In the genomic region with DNA sequence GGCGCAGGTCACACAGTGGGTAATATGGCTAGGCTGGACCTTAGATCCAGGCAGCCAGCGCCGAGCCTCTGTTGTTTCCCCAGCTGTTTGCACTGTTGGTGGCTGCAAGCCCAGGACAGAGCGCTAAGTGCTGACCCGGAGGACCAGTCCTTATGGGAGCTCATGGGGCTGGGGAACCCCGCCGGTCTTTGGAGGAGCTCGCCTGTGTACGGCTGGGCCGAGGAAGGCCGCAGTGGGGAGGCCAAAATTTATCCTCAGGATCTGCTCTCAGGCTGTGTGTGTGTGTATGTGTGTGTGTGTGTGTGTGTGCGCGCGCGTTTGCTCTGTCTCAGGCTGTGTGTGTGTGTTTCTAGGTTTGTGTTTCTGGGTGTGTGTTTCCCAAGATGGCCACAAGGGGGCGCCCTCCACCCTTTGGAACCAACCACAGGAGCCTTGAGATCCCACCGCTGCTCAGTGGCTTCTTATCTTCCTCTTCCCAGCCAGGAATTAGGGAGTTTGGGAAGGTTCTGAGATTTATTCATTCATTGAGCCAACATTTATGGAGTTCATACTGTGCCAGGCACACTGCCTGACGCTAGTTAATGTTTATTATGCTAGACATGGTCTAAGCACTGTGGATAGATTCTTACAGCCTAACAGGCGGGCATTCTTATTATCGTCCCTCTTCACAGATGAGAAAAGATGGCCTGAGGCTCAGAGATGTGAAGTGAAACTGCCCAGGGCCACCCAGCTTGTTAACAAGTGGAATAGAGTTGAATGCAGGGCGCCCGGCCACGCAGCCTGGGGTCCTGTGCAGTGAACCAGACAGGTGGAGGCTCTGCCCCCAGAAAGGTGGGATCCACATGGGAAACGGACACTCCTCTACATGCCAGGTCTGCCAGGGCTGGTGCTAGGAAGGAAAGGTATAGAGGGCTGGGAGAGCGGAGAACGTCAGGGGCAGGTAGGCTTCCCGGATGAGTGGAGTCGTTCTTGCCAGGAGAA, we compare ENCODE assay signal across 8 cellular contexts. TPM values are rescaled to one million over a fixed set of nuclear protein-coding genes. Genes with fewer than 3 reads are reported as not detected.
DNase-seq lines count a peak whose midpoint lies in the region; ATAC-seq and TF ChIP-seq lines count a peak whose summit lies in the region.

No MANE protein-coding gene starts in this region.

- peak; percentile 57 to 81 (median 63) for DNase-seq in NCI-H1417 (lab: John Stamatoyannopoulos, UW)
- no peak for DNase-seq in NCI-H1417 treated with DMSO at 0.1 percent for 48 hours (lab: John Stamatoyannopoulos, UW)
- peak; percentile 23 to 31 for DNase-seq in NCI-H187 (lab: John Stamatoyannopoulos, UW)
- DNase-seq in mammary epithelial cell = peak; percentile 55
- no peak for DNase-seq in kidney epithelial cell (ENCODE audit: low read depth)
- DNase-seq in stimulated activated CD4-positive, alpha-beta T cell treated with anti-CD3 and anti-CD28 coated beads, Interleukin-2, amount 100 ng/mL, for 4 hours (ENCODE audit: low read depth) = peak; percentile 28

- dilution Hi-C loops in mammary epithelial cell (cut with HindIII; ENCODE audit: low sequenced_read_pairs) = no loop called here

- no peaks in the 10 kb centered on the region for H3K9me3 ChIP-seq in mammary epithelial cell (replicated peaks; ENCODE audit: insufficient read depth, low read length)

- H2AFZ ChIP-seq in mammary epithelial cell (ENCODE audit: low read depth, low read length) = no peak overlapping the region

- no peaks in the 10 kb centered on the region for H3K79me2 ChIP-seq in mammary epithelial cell (ENCODE audit: insufficient read depth, low read length)

- no peaks in the 10 kb centered on the region for H3K36me3 ChIP-seq in mammary epithelial cell (ENCODE audit: insufficient read depth, low read length)
- no peaks in the 10 kb centered on the region for H3K36me3 ChIP-seq in kidney epithelial cell (ENCODE audit: control insufficient read depth, insufficient read depth, low read length)

- H3K4me1 ChIP-seq in mammary epithelial cell (ENCODE audit: insufficient read depth, low read length) = peaks cover 5% of the 10 kb centered on the region

- in situ Hi-C loops in mammary epithelial cell (cut with MboI; ENCODE audit: low sequenced_read_pairs in 2 of 2) = no loop called here

- CTCF ChIA-PET in mammary epithelial cell (lab: Charles Lee; ENCODE audit: low non-redundant PET) = interaction anchor here (0.6 kb wide), 2 partner anchors 52 to 363 kb away, joined by 3 to 4 read pairs; no protein-coding TSS in a partner anchor

- no peak for ATAC-seq in GM18517 (IDR thresholded peaks at IDR 0.05; ENCODE audit: unreplicated experiment)

- BruUV-seq in mammary epithelial cell (replicated peaks; lab: Mats Ljungman, UMichigan) = no TSS peak

- no peaks in the 10 kb centered on the region for H4K20me1 ChIP-seq in mammary epithelial cell (ENCODE audit: insufficient read depth, low read length)

- TF ChIP-seq CTCF in WI38 (IDR thresholded peaks at IDR 0.05; ENCODE audit: low read depth, low read length) (peak; percentile 73), mammary epithelial cell (conservative IDR thresholded peaks at IDR 0.05 in 1 of 2, IDR thresholded peaks at IDR 0.05 in 1 of 2; ENCODE audit: extremely low read depth in 1 of 2, insufficient read depth in 1 of 2, low read depth in 1 of 2, low read length in 2 of 2) (peak; percentile 70 to 75), kidney epithelial cell (IDR thresholded peaks at IDR 0.05; ENCODE audit: insufficient read depth, low read length, poor library complexity, severe bottlenecking) (peak; percentile 87)

- no peak overlapping the region for H3K27ac ChIP-seq in mammary epithelial cell (ENCODE audit: insufficient read depth, low read depth, low read length)

- H3K27me3 ChIP-seq in mammary epithelial cell (ENCODE audit: insufficient read depth, low read length) (no peaks in the 10 kb centered on the region), kidney epithelial cell (ENCODE audit: control insufficient read depth, insufficient read depth, low read length) (peaks cover 4% of the 10 kb centered on the region)

- intact Hi-C loops in mammary epithelial cell (cut with micrococcal nuclease) = no loop called here

- WGBS in mammary epithelial cell (ENCODE audit: low coverage, missing lambda C conversion rate) = 55% methylated on average over 20 of the region's 28 CpGs

- H3K4me3 ChIP-seq in WI38 (ENCODE audit: low read depth, low read length) = no peak overlapping the region
- H3K4me3 ChIP-seq in mammary epithelial cell (replicated peaks in 1 of 3; ENCODE audit: insufficient read depth in 1 of 3, low read depth in 2 of 3, low read length in 3 of 3) = no peak overlapping the region
- H3K4me3 ChIP-seq in kidney epithelial cell (ENCODE audit: low read depth, low read length) = no peak overlapping the region

- no peak overlapping the region for H3K9ac ChIP-seq in mammary epithelial cell (ENCODE audit: insufficient read depth, low read length)

- no peak overlapping the region for H3K4me2 ChIP-seq in mammary epithelial cell (ENCODE audit: insufficient read depth, low read depth, low read length)

RNA-seq across cellular contexts. Expression of a gene that starts 13.0 kb away (rescaled TPM):
- total RNA-seq in mammary epithelial cell (not detected), kidney epithelial cell (not detected in 2 replicates)
- not detected for polyA plus RNA-seq in mammary epithelial cell
- polyA minus RNA-seq in mammary epithelial cell = not detected

RNA-seq across cellular contexts. Expression of a gene that starts 14.6 kb away (rescaled TPM):
- total RNA-seq in mammary epithelial cell = 10 to 100 TPM in 1 of 2 donors, 1 to 10 TPM in 1; 3.3 to 14.8 TPM
- polyA plus RNA-seq in mammary epithelial cell = 6.4 TPM
- polyA minus RNA-seq in mammary epithelial cell = 1.7 TPM
- total RNA-seq in kidney epithelial cell = 7.1 and 9.7 TPM in 2 replicates

RNA-seq across cellular contexts. Expression of a gene that starts 31.0 kb away (rescaled TPM):
- 1 to 10 TPM in 1 of 2 donors, not detected in 1; 1.5 TPM for total RNA-seq in mammary epithelial cell
- not detected for polyA plus RNA-seq in mammary epithelial cell
- polyA minus RNA-seq in mammary epithelial cell = not detected
- total RNA-seq in kidney epithelial cell = not detected in 2 replicates

RNA-seq across cellular contexts. Expression of a gene that starts 36.2 kb away (rescaled TPM):
- total RNA-seq in mammary epithelial cell = not detected
- polyA plus RNA-seq in mammary epithelial cell = 0.01 TPM
- not detected for polyA minus RNA-seq in mammary epithelial cell
- under 0.01 TPM in 1 of 2 replicates, not detected in the other for total RNA-seq in kidney epithelial cell

Comparison
In these comparisons a context has a peak if more than half of its experiments do, and no peak if none do; other contexts are left out.
1. DNase-seq: peak in NCI-H1417 (3 of 3), NCI-H187 (2 of 2), mammary epithelial cell (single experiment) and stimulated activated CD4-positive, alpha-beta T cell treated with anti-CD3 and anti-CD28 coated beads, Interleukin-2, amount 100 ng/mL, for 4 hours (single experiment); none in NCI-H1417 treated with DMSO at 0.1 percent for 48 hours (single experiment) and kidney epithelial cell (single experiment).
2. Peak in every context shown above with its lines, with median percentiles within 50 percentile points of each other: CTCF ChIP-seq.